In the genomic region with DNA sequence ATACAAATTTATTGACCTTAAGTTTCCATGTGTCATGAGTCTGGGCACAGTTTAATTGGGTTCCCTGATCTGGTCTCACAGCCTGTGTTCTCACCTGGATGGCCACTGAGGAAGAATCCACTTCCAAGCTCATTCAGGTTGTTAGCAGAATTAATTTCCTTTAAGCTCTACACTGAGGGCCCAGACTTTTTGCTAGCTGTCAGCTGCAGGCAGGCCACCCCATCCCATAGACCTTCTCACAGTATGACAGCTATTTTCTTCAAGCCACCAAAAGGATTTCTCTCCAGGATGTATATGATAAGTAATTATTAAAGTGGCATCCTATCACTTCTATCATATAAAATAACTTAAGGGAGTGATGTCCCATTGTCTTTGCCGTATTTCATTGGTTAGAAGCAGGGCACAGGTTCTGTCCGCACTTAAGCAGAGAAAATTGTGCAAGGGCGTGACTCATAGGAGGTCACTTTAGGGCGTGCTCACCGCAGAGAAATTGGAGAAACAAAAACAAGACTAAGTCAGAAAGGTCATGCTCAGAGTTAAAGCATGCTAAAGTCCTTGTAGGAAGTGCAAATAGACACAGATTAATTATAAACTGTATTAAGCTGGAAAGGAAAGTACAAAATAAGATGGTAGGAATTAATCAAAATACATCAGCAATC, we compare ENCODE assay signal across 8 cellular contexts.
A peak's percentile ranks its signal among the peaks of the same experiment; 100 is the strongest.
DNase-seq lines count a peak whose midpoint lies in the region; ATAC-seq, FAIRE-seq and TF ChIP-seq lines count a peak whose summit lies in the region.
"Had no signal": no experiment of that assay in that cellular context is flagged by ENCODE, and none has a peak within 500 bp of the region (broad histone marks: within the 10 kb centered on the region; RNA-seq: fewer than 3 reads in every experiment).

No MANE protein-coding gene starts in this region.

- no peak for ATAC-seq in activated CD8-positive, alpha-beta T cell treated with anti-CD3 and anti-CD28 coated beads for 36 hours
- no peak for ATAC-seq in HG02571 (IDR thresholded peaks at IDR 0.05; ENCODE audit: unreplicated experiment)

- no peaks in the 10 kb centered on the region for H3K9me1 ChIP-seq in keratinocyte (ENCODE audit: control insufficient read depth, extremely low read depth, insufficient read depth, low read length)

- FAIRE-seq in keratinocyte (lab: Jason Lieb, UNC) (peak; percentile 13), GM12891 (lab: Jason Lieb, UNC) (no peak)

- no peak overlapping the region for H3K4me3 Mint-ChIP-seq in activated CD8-positive, alpha-beta T cell treated with anti-CD3 and anti-CD28 coated beads for 36 hours

- H3K36me3 ChIP-seq in adipocyte (ENCODE audit: control insufficient read depth, insufficient read depth, low read length, severe bottlenecking) (no peaks in the 10 kb centered on the region), keratinocyte (ENCODE audit: control insufficient read depth in 2 of 2, extremely low read depth in 1 of 2, insufficient read depth in 2 of 2, low read length in 2 of 2) (no peaks in the 10 kb centered on the region)

- intact Hi-C loops in activated CD8-positive, alpha-beta T cell treated with anti-CD3 and anti-CD28 coated beads for 36 hours (cut with micrococcal nuclease) = no loop called here

- CTCF ChIA-PET in activated CD8-positive, alpha-beta T cell treated with anti-CD3 and anti-CD28 coated beads for 36 hours (lab: Charles Lee) = no interaction called here

- no peaks in the 10 kb centered on the region for H3K27me3 ChIP-seq in adipocyte (replicated peaks; ENCODE audit: control insufficient read depth, insufficient read depth, low read length)
- H3K27me3 ChIP-seq in keratinocyte (ENCODE audit: control insufficient read depth, extremely low read depth, insufficient read depth, low read length) = no peaks in the 10 kb centered on the region

- DNase-seq in HuH-7.5 (ENCODE audit: low spot score) (peak; percentile 29), adipocyte (ENCODE audit: low read depth) (peak; percentile 95), keratinocyte (ENCODE audit: low read depth, low spot score) (peak; percentile 30), ureter (ENCODE audit: low spot score) (peak; percentile 72), GM12891 (ENCODE audit: insufficient read length, low spot score) (no peak)
- no peak for DNase-seq in activated CD8-positive, alpha-beta T cell treated with anti-CD3 and anti-CD28 coated beads for 36 hours
- DNase-seq: T-helper 1 cell had no signal

- H3K9me3 Mint-ChIP-seq in activated CD8-positive, alpha-beta T cell treated with anti-CD3 and anti-CD28 coated beads for 36 hours = no peaks in the 10 kb centered on the region

- no peaks in the 10 kb centered on the region for H3K36me3 Mint-ChIP-seq in activated CD8-positive, alpha-beta T cell treated with anti-CD3 and anti-CD28 coated beads for 36 hours (ENCODE audit: low read depth)

- H3K4me1 ChIP-seq in adipocyte (ENCODE audit: control insufficient read depth, insufficient read depth, low read length) (peaks cover 40% of the 10 kb centered on the region), keratinocyte (ENCODE audit: control insufficient read depth, extremely low read depth, insufficient read depth, low read length) (no peaks in the 10 kb centered on the region)

- no peaks in the 10 kb centered on the region for H3K9me3 ChIP-seq in adipocyte (ENCODE audit: control insufficient read depth, low read length)
- no peaks in the 10 kb centered on the region for H3K9me3 ChIP-seq in keratinocyte (ENCODE audit: control insufficient read depth, low read depth, low read length)

- no peak overlapping the region for H3K27ac ChIP-seq in keratinocyte (ENCODE audit: control insufficient read depth, insufficient read depth, low read length)

- no peak for TF ChIP-seq CTCF in keratinocyte (optimal IDR thresholded peaks at IDR 0.05 in 1 of 3, IDR thresholded peaks at IDR 0.05 in 1 of 3, conservative IDR thresholded peaks at IDR 0.05 in 1 of 3; ENCODE audit: extremely low read depth in 1 of 3, insufficient read depth in 2 of 3, low read length in 3 of 3)
- TF ChIP-seq CTCF in activated CD8-positive, alpha-beta T cell treated with anti-CD3 and anti-CD28 coated beads for 36 hours (IDR thresholded peaks at IDR 0.05) = no peak

- TF ChIP-seq POLR2A in GM12891 (IDR thresholded peaks at IDR 0.05; ENCODE audit: low read depth, low read length) = no peak

- no peaks in the 10 kb centered on the region for H3K79me2 ChIP-seq in keratinocyte (ENCODE audit: control insufficient read depth, insufficient read depth, low read length)

- no peak overlapping the region for H2AFZ ChIP-seq in keratinocyte (ENCODE audit: control insufficient read depth, low read length)

- H4K20me1 ChIP-seq in keratinocyte (ENCODE audit: control insufficient read depth, extremely low read depth, insufficient read depth, low read length) = no peaks in the 10 kb centered on the region

- no peaks in the 10 kb centered on the region for H3K4me1 Mint-ChIP-seq in activated CD8-positive, alpha-beta T cell treated with anti-CD3 and anti-CD28 coated beads for 36 hours (ENCODE audit: low read depth)

- H3K4me2 ChIP-seq in keratinocyte (ENCODE audit: control insufficient read depth, extremely low read depth, insufficient read depth, low read depth, low read length) = no peak overlapping the region

- POLR2A ChIA-PET in activated CD8-positive, alpha-beta T cell treated with anti-CD3 and anti-CD28 coated beads for 36 hours (lab: Charles Lee) = no interaction called here

- H3K27ac Mint-ChIP-seq in activated CD8-positive, alpha-beta T cell treated with anti-CD3 and anti-CD28 coated beads for 36 hours = no peak overlapping the region

- dilution Hi-C loops in keratinocyte (cut with MboI; ENCODE audit: extremely low pct_ligation_motif_present, low sequenced_read_pairs) = no loop called here

- H3K9ac ChIP-seq in adipocyte (ENCODE audit: low read length) (peak overlapping the region; percentile 62), keratinocyte (ENCODE audit: control insufficient read depth, extremely low read depth, insufficient read depth, low read length) (no peak overlapping the region)

- H3K27me3 Mint-ChIP-seq in activated CD8-positive, alpha-beta T cell treated with anti-CD3 and anti-CD28 coated beads for 36 hours = peaks cover 8% of the 10 kb centered on the region

- H3K4me3 ChIP-seq in adipocyte (ENCODE audit: low read length) = peak overlapping the region; percentile 45
- no peak overlapping the region for H3K4me3 ChIP-seq in keratinocyte (ENCODE audit: control insufficient read depth in 2 of 3, extremely low read depth in 1 of 3, insufficient read depth in 2 of 3, low read depth in 1 of 3, low read length in 3 of 3)

TF ChIP-seq in GM12891, 5 proteins besides CTCF, POLR2A, EP300 and RAD21:
- no peak for TF ChIP-seq POLR2AphosphoS5 (IDR thresholded peaks at IDR 0.05; ENCODE audit: low read depth, low read length)
- TF ChIP-seq TAF1 (IDR thresholded peaks at IDR 0.05; ENCODE audit: low read depth, low read length) = no peak

Comparison
In these comparisons a context has a peak if more than half of its experiments do, and no peak if none do; other contexts are left out.
1. DNase-seq: peak in HuH-7.5 (single experiment), adipocyte (single experiment), keratinocyte (single experiment) and ureter (single experiment); none in activated CD8-positive, alpha-beta T cell treated with anti-CD3 and anti-CD28 coated beads for 36 hours (single experiment) and GM12891 (single experiment).